In genomic region chr9:35569206-35569605, GRCh38 we compare ENCODE assay signal across 14 cellular contexts. TPM values are rescaled to one million over a fixed set of nuclear protein-coding genes. Genes with fewer than 3 reads are reported as not detected.
DNase-seq lines count a peak whose midpoint lies in the region; ATAC-seq, FAIRE-seq and TF ChIP-seq lines count a peak whose summit lies in the region.
"Had no signal": no experiment of that assay in that cellular context is flagged by ENCODE, and none has a peak within 500 bp of the region (broad histone marks: within the 10 kb centered on the region; RNA-seq: fewer than 3 reads in every experiment).

No MANE protein-coding gene starts in this region.

- H3K4me3 ChIP-seq in GM12878: peak overlapping the region; percentile 8
- H3K4me3 ChIP-seq in effector memory CD4-positive, alpha-beta T cell (ENCODE audit: insufficient read depth, low read depth, low read length, poor library complexity, severe bottlenecking): no peak overlapping the region
- H3K4me3 ChIP-seq in CD8-positive, alpha-beta memory T cell (ENCODE audit: low read length): no peak overlapping the region
- H3K4me3 ChIP-seq: dorsolateral prefrontal cortex, right lobe of liver had no signal

- H3K4me3 Mint-ChIP-seq in CD8-positive, alpha-beta memory T cell: no peak overlapping the region
- no peak overlapping the region for H3K4me3 Mint-ChIP-seq in T-helper 17 cell
- H3K4me3 Mint-ChIP-seq: CD4-positive, CD25-positive, alpha-beta regulatory T cell; WTC11 had no signal

- no peaks in the 10 kb centered on the region for H3K36me3 Mint-ChIP-seq in CD8-positive, alpha-beta memory T cell
- H3K36me3 Mint-ChIP-seq in T-helper 17 cell (ENCODE audit: low read depth): peaks cover 3% of the 10 kb centered on the region
- H3K36me3 Mint-ChIP-seq: WTC11 had no signal

- FAIRE-seq in GM18507 (lab: Jason Lieb, UNC): peak; percentile 71
- peak; percentile 89 for FAIRE-seq in GM12878 (lab: Jason Lieb, UNC)

- H3K27ac Mint-ChIP-seq in CD8-positive, alpha-beta memory T cell: peak overlapping the region in 3 of 8 donors; percentile 6 to 89 (median 83)
- no peak overlapping the region for H3K27ac Mint-ChIP-seq in T-helper 17 cell
- H3K27ac Mint-ChIP-seq: CD4-positive, CD25-positive, alpha-beta regulatory T cell; WTC11 had no signal

- peaks cover 24% of the 10 kb centered on the region for H3K4me1 ChIP-seq in GM12878 (ENCODE audit: control insufficient read depth, insufficient read depth, low read length)
- H3K4me1 ChIP-seq in effector memory CD4-positive, alpha-beta T cell (ENCODE audit: control insufficient read depth, insufficient read depth, low read length, poor library complexity, severe bottlenecking): peaks cover 4% of the 10 kb centered on the region
- no peaks in the 10 kb centered on the region for H3K4me1 ChIP-seq in CD8-positive, alpha-beta memory T cell (ENCODE audit: insufficient read depth, low read length)
- H3K4me1 ChIP-seq: right lobe of liver had no signal

- BruUV-seq in GM12878 (replicated peaks; lab: Mats Ljungman, UMichigan): no TSS peak

- no peaks in the 10 kb centered on the region for H3K9me3 ChIP-seq in GM12878 (replicated peaks; ENCODE audit: control insufficient read depth, insufficient read depth, low read length)
- no peaks in the 10 kb centered on the region for H3K9me3 ChIP-seq in effector memory CD4-positive, alpha-beta T cell (ENCODE audit: control insufficient read depth, low read length)
- H3K9me3 ChIP-seq in CD8-positive, alpha-beta memory T cell (ENCODE audit: low read length): no peaks in the 10 kb centered on the region
- no peaks in the 10 kb centered on the region for H3K9me3 ChIP-seq in T-helper 17 cell (ENCODE audit: control insufficient read depth, low read length, poor library complexity, severe bottlenecking)
- H3K9me3 ChIP-seq: right lobe of liver had no signal

- no peaks in the 10 kb centered on the region for H4K20me1 ChIP-seq in GM12878 (ENCODE audit: control insufficient read depth, insufficient read depth)

- peaks cover 14 to 15% (median 15%) of the 10 kb centered on the region in 3 donors for H3K4me1 Mint-ChIP-seq in CD8-positive, alpha-beta memory T cell
- peaks cover 15% of the 10 kb centered on the region for H3K4me1 Mint-ChIP-seq in T-helper 17 cell

- no peaks in the 10 kb centered on the region for H3K27me3 ChIP-seq in GM12878 (replicated peaks in 1 of 2; ENCODE audit: control insufficient read depth in 2 of 2, insufficient read depth in 2 of 2, low read length in 1 of 2)
- H3K27me3 ChIP-seq in effector memory CD4-positive, alpha-beta T cell (replicated peaks; ENCODE audit: control insufficient read depth, insufficient read depth, low read length, poor library complexity, severe bottlenecking): no peaks in the 10 kb centered on the region
- H3K27me3 ChIP-seq in CD8-positive, alpha-beta memory T cell (ENCODE audit: insufficient read depth, low read length, poor library complexity, severe bottlenecking): no peaks in the 10 kb centered on the region
- H3K27me3 ChIP-seq: dorsolateral prefrontal cortex, right lobe of liver had no signal

- in situ Hi-C loops in GM12878 (cut with MboI): no loop called here

- TF ChIP-seq POLR2A in GM12878 (IDR thresholded peaks at IDR 0.05; ENCODE audit: low read depth, low read length) (no peak), GM18505 (IDR thresholded peaks at IDR 0.05; ENCODE audit: borderline replicate concordance, extremely low read depth, insufficient read depth, insufficient read length) (no peak)

- CTCF ChIA-PET in GM12878 (lab: Yijun Ruan, JAX): interaction anchor here (1.0 to 1.8 kb wide), 5 partner anchors 16 to 127 kb away, joined by 3 to 6 read pairs (median 5); no protein-coding TSS in a partner anchor
- CTCF ChIA-PET in CD8-positive, alpha-beta memory T cell (lab: Charles Lee): interaction anchor here (1.3 kb wide), 1 partner anchor 9 kb away, joined by 4 read pairs; no protein-coding TSS in a partner anchor

- H3K27me3 Mint-ChIP-seq in CD8-positive, alpha-beta memory T cell: peaks cover 0 to 2% of the 10 kb centered on the region in 2 donors
- no peaks in the 10 kb centered on the region for H3K27me3 Mint-ChIP-seq in T-helper 17 cell
- H3K27me3 Mint-ChIP-seq: CD4-positive, CD25-positive, alpha-beta regulatory T cell had no signal

- TF ChIP-seq CTCF in GM12878 (IDR thresholded peaks at IDR 0.05 in 2 of 3, conservative IDR thresholded peaks at IDR 0.05 in 1 of 3; ENCODE audit: control insufficient read depth in 2 of 3, extremely low read depth in 1 of 3, insufficient read depth in 1 of 3, low read depth in 3 of 3, low read length in 3 of 3): no peak

- DNase-seq in GM18507 (ENCODE audit: extremely low spot score, insufficient read length, low read depth) (no peak), GM12878 (ENCODE audit: low read depth, low spot score) (peak; percentile 21), T-helper 17 cell (no peak)
- DNase-seq in effector memory CD4-positive, alpha-beta T cell: no peak
- no peak for DNase-seq in CD8-positive, alpha-beta memory T cell
- DNase-seq: CD4-positive, CD25-positive, alpha-beta regulatory T cell; dorsolateral prefrontal cortex; OCI-M1; right lobe of liver had no signal

- H3K9ac ChIP-seq in GM12878 (ENCODE audit: control insufficient read depth, insufficient read depth, low read length): no peak overlapping the region

- no peaks in the 10 kb centered on the region for H3K36me3 ChIP-seq in GM12878 (ENCODE audit: control insufficient read depth in 2 of 2, insufficient read depth in 2 of 2, low read length in 1 of 2)
- no peaks in the 10 kb centered on the region for H3K36me3 ChIP-seq in effector memory CD4-positive, alpha-beta T cell (ENCODE audit: control insufficient read depth, insufficient read depth, low read length)
- no peaks in the 10 kb centered on the region for H3K36me3 ChIP-seq in CD8-positive, alpha-beta memory T cell (ENCODE audit: insufficient read depth, low read length)
- H3K36me3 ChIP-seq: right lobe of liver had no signal

- H2AFZ ChIP-seq in GM12878 (ENCODE audit: control insufficient read depth, low read depth, low read length): peak overlapping the region; percentile 28

- H3K27ac ChIP-seq in GM12878 (ENCODE audit: control insufficient read depth, insufficient read depth): peak overlapping the region; percentile 69
- no peak overlapping the region for H3K27ac ChIP-seq in effector memory CD4-positive, alpha-beta T cell (ENCODE audit: insufficient read depth, low read length, poor library complexity, severe bottlenecking)
- no peak overlapping the region for H3K27ac ChIP-seq in CD8-positive, alpha-beta memory T cell (ENCODE audit: low read depth, low read length)
- H3K27ac ChIP-seq: dorsolateral prefrontal cortex, right lobe of liver had no signal

- no peaks in the 10 kb centered on the region for H3K9me3 Mint-ChIP-seq in CD8-positive, alpha-beta memory T cell
- H3K9me3 Mint-ChIP-seq: CD4-positive, CD25-positive, alpha-beta regulatory T cell; WTC11 had no signal

- no peak for TF ChIP-seq RAD21 in GM12878 (IDR thresholded peaks at IDR 0.05; ENCODE audit: insufficient read depth, low read depth, low read length)

- WGBS in GM12878 (ENCODE audit: insufficient coverage, insufficient replicate concordance, low lambda C conversion rate, missing lambda C conversion rate): 0% methylated on average over 5 of the region's 5 CpGs

- intact Hi-C loops in GM12878 (cut with micrococcal nuclease; ENCODE audit: unreplicated experiment): no loop called here

- H3K4me2 ChIP-seq in GM12878 (ENCODE audit: control insufficient read depth, insufficient read depth): peak overlapping the region; percentile 94

- no peak for TF ChIP-seq EP300 in GM12878 (IDR thresholded peaks at IDR 0.05; ENCODE audit: borderline replicate concordance in 1 of 2, control insufficient read depth in 1 of 2, low read depth in 2 of 2, low read length in 2 of 2)

- ATAC-seq in GM21576 (IDR thresholded peaks at IDR 0.05; ENCODE audit: unreplicated experiment) (peak; percentile 62), HG03521 (IDR thresholded peaks at IDR 0.05; ENCODE audit: unreplicated experiment) (peak; percentile 54), GM12878 (peak; percentile 88), T-helper 17 cell (no peak), GM18505 (IDR thresholded peaks at IDR 0.05; ENCODE audit: unreplicated experiment) (no peak)
- ATAC-seq: WTC11 had no signal

- RAD21 ChIA-PET in GM12878 (lab: Charles Lee; ENCODE audit: unreplicated experiment): no interaction called here

- POLR2A ChIA-PET in GM12878 (lab: Charles Lee): no interaction called here
- POLR2A ChIA-PET in CD8-positive, alpha-beta memory T cell (lab: Charles Lee): interaction anchor here (0.7 kb wide), 1 partner anchor 490 kb away, joined by 3 read pairs; no protein-coding TSS in a partner anchor

- SMC1A ChIA-PET in GM12878 (lab: Charles Lee; ENCODE audit: uncharacterized antibody, unreplicated experiment): interaction anchor here (1.0 to 1.5 kb wide), 3 partner anchors 16 to 123 kb away, joined by 3 to 8 read pairs (median 4); no protein-coding TSS in a partner anchor

- H3K79me2 ChIP-seq in GM12878 (ENCODE audit: control insufficient read depth, insufficient read depth, low read length): no peaks in the 10 kb centered on the region

RNA-seq across cellular contexts. Expression of gene TESK1, which starts 35.9 kb away (rescaled TPM):
- total RNA-seq in GM12878 (2013; cell fraction: nucleolus; rRNA removed): 11.7 and 19.4 TPM in 2 replicates
- total RNA-seq in GM12878 (2014; rRNA removed): 7.9 and 8.2 TPM in 2 replicates
- 4.6 and 4.9 TPM in 2 replicates for total RNA-seq in GM12878 (2014; rRNA removed; fragmentation: Illumina TruSeq; extraction: Trizol)
- 19.1 and 19.5 TPM in 2 replicates for total RNA-seq in GM12878 (2021)
- polyA plus RNA-seq in GM12878 (2011; ENCODE audit: low read depth): 10.4 TPM
- polyA plus RNA-seq in GM12878 (2011; rRNA removed): 7.2 and 9.9 TPM in 2 replicates
- polyA plus RNA-seq in GM12878 (2011; cell fraction: cytosol; rRNA removed): 13.1 and 13.2 TPM in 2 replicates
- 48.8 and 64.5 TPM in 2 replicates for polyA plus RNA-seq in GM12878 (2011; cell fraction: nucleus; rRNA removed)
- polyA plus RNA-seq in GM12878 (2012): 14.4 and 28.1 TPM in 2 replicates
- 6.1 and 9.1 TPM in 2 replicates for polyA plus RNA-seq in GM12878 (2014; fragmentation: Illumina TruSeq; extraction: Trizol)
- polyA plus RNA-seq in GM12878 (2014; fragmentation: Nextera tagmentation; extraction: Ambion mirVana): under 1 TPM in 1 of 2 experiments, not detected in 1; 0.16 TPM
- polyA plus RNA-seq in GM12878 (2014; rRNA removed): 13.0 and 14.3 TPM in 2 replicates
- polyA plus RNA-seq in GM12878 (2016; fragmentation: Nextera tagmentation; extraction: Ambion mirVana): 1 to 10 TPM in 1 of 2 experiments, under 1 TPM in 1; 0.88 to 2.9 TPM
- polyA minus RNA-seq in GM12878 (2011; rRNA and poly(A)+ RNA removed): 12.7 and 12.9 TPM in 2 replicates
- 5.1 and 7.7 TPM in 2 replicates for polyA minus RNA-seq in GM12878 (2011; cell fraction: cytosol; rRNA and poly(A)+ RNA removed)
- polyA minus RNA-seq in GM12878 (2011; cell fraction: nucleus; rRNA and poly(A)+ RNA removed): 14.7 and 30.0 TPM in 2 replicates
- 10 to 100 TPM; 44.2 to 46.8 TPM for total RNA-seq in CD8-positive, alpha-beta memory T cell
- polyA plus RNA-seq in CD8-positive, alpha-beta memory T cell: 15.9 TPM
- 10 to 100 TPM; 31.7 to 31.9 TPM for total RNA-seq in T-helper 17 cell

RNA-seq across cellular contexts. Expression of gene CD72, which starts 49.0 kb away (rescaled TPM):
- 13.9 and 16.8 TPM in 2 replicates for total RNA-seq in GM12878 (2013; cell fraction: nucleolus; rRNA removed)
- total RNA-seq in GM12878 (2014; rRNA removed) (12.2 and 14.2 TPM in 2 replicates), GM12878 (2014; rRNA removed; fragmentation: Illumina TruSeq; extraction: Trizol) (5.8 and 7.0 TPM in 2 replicates), GM12878 (2021) (8.9 and 9.0 TPM in 2 replicates), T-helper 17 cell (1 to 10 TPM; 3.5 to 8.1 TPM)
- 12.2 TPM for polyA plus RNA-seq in GM12878 (2011; ENCODE audit: low read depth)
- polyA plus RNA-seq in GM12878 (2011; rRNA removed) (3.0 and 3.1 TPM in 2 replicates), GM12878 (2014; fragmentation: Illumina TruSeq; extraction: Trizol) (6.6 and 8.4 TPM in 2 replicates), GM12878 (2014; fragmentation: Nextera tagmentation; extraction: Ambion mirVana) (1 to 10 TPM; 2.1 to 2.3 TPM), GM12878 (2014; rRNA removed) (8.9 and 12.0 TPM in 2 replicates), GM12878 (2016; fragmentation: Nextera tagmentation; extraction: Ambion mirVana) (1 to 10 TPM; 2.8 to 2.9 TPM)
- 2.3 and 2.9 TPM in 2 replicates for polyA plus RNA-seq in GM12878 (2011; cell fraction: cytosol; rRNA removed)
- polyA plus RNA-seq in GM12878 (2011; cell fraction: nucleus; rRNA removed): 12.6 and 15.4 TPM in 2 replicates
- 10.2 and 16.4 TPM in 2 replicates for polyA plus RNA-seq in GM12878 (2012)
- polyA minus RNA-seq in GM12878 (2011; rRNA and poly(A)+ RNA removed): 2.6 and 6.9 TPM in 2 replicates
- polyA minus RNA-seq in GM12878 (2011; cell fraction: cytosol; rRNA and poly(A)+ RNA removed): 0.80 TPM in 1 of 2 replicates, not detected in the other
- 5.7 and 6.7 TPM in 2 replicates for polyA minus RNA-seq in GM12878 (2011; cell fraction: nucleus; rRNA and poly(A)+ RNA removed)
- total RNA-seq in CD8-positive, alpha-beta memory T cell: 1 to 10 TPM; 6.4 to 6.5 TPM
- polyA plus RNA-seq in CD8-positive, alpha-beta memory T cell: 5.1 TPM
- polyA plus RNA-seq: neural cell had no signal

Comparison
In these comparisons a context has a peak if more than half of its experiments do, and no peak if none do; other contexts are left out.
1. ATAC-seq: peak in GM21576 (single experiment), HG03521 (single experiment) and GM12878 (single experiment); none in T-helper 17 cell (single experiment) and GM18505 (single experiment).